14 cellular contexts compared by ENCODE assay signal in the genomic region with DNA sequence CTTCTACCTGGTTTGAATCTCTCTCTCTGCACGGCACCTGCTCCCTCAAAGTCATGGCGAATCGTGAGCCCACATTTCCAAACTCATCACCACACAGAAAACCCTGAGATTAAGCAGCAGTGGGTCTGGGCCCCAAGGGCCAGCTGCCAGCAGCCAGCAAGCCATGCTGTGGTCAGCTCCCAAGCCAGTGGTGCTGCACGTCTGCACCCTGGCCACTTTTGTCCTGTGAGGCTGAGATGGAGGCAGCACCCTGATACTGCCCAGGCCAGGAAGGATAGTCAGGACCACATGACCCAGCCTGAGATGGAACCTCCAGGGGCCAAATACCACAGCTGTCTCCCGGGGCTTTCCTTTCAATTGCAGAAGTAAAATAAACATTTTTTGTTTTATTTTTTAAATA. TPM values are rescaled to one million over a fixed set of nuclear protein-coding genes. Genes with fewer than 3 reads are reported as not detected.
DNase-seq lines count a peak whose midpoint lies in the region; ATAC-seq and TF ChIP-seq lines count a peak whose summit lies in the region.
"Had no signal": no experiment of that assay in that cellular context is flagged by ENCODE, and none has a peak within 500 bp of the region (broad histone marks: within the 10 kb centered on the region; RNA-seq: fewer than 3 reads in every experiment).

No MANE protein-coding gene starts in this region.

- peaks cover 92% of the 10 kb centered on the region for H3K79me2 ChIP-seq in OCI-LY3 (ENCODE audit: low read length)

- no peaks in the 10 kb centered on the region for H3K9me3 Mint-ChIP-seq in activated CD4-positive, alpha-beta T cell treated with anti-CD3 and anti-CD28 coated beads for 36 hours (ENCODE audit: low read depth)
- no peaks in the 10 kb centered on the region for H3K9me3 Mint-ChIP-seq in stimulated activated naive CD8-positive, alpha-beta T cell treated with anti-CD3 and anti-CD28 coated beads, Interleukin-15, amount 100 ng/mL, for 72 hours
- peaks cover 5% of the 10 kb centered on the region for H3K9me3 Mint-ChIP-seq in glutamatergic neuron (ENCODE audit: unreplicated experiment)

- H3K27ac Mint-ChIP-seq in activated CD4-positive, alpha-beta T cell treated with anti-CD3 and anti-CD28 coated beads for 36 hours, result peak overlapping the region; percentile 100
- peak overlapping the region; percentile 97 to 99 for H3K27ac Mint-ChIP-seq in stimulated activated naive CD8-positive, alpha-beta T cell treated with anti-CD3 and anti-CD28 coated beads, Interleukin-15, amount 100 ng/mL, for 72 hours
- H3K27ac Mint-ChIP-seq in glutamatergic neuron (ENCODE audit: unreplicated experiment), result no peak overlapping the region

- peak overlapping the region; percentile 97 for H3K9ac ChIP-seq in OCI-LY3 (ENCODE audit: low read length)

- TF ChIP-seq CTCF in OCI-LY3 (IDR thresholded peaks at IDR 0.05; ENCODE audit: low read depth, low read length), result no peak
- no peak for TF ChIP-seq CTCF in glutamatergic neuron (IDR thresholded peaks at IDR 0.05; ENCODE audit: partially characterized antibody, unreplicated experiment)

- H3K27me3 Mint-ChIP-seq in activated CD4-positive, alpha-beta T cell treated with anti-CD3 and anti-CD28 coated beads for 36 hours, result no peaks in the 10 kb centered on the region
- H3K27me3 Mint-ChIP-seq in stimulated activated naive CD8-positive, alpha-beta T cell treated with anti-CD3 and anti-CD28 coated beads, Interleukin-15, amount 100 ng/mL, for 72 hours, result no peaks in the 10 kb centered on the region
- H3K27me3 Mint-ChIP-seq in glutamatergic neuron (ENCODE audit: unreplicated experiment), result peaks cover 4% of the 10 kb centered on the region

- H3K4me2 ChIP-seq in OCI-LY3 (ENCODE audit: low read length), result peak overlapping the region; percentile 94

- H3K36me3 ChIP-seq in OCI-LY3 (replicated peaks; ENCODE audit: low read depth, low read length), result peaks cover 75% of the 10 kb centered on the region
- H3K36me3 ChIP-seq in effector memory CD4-positive, alpha-beta T cell (ENCODE audit: control insufficient read depth, insufficient read depth, low read length), result no peaks in the 10 kb centered on the region
- H3K36me3 ChIP-seq: right atrium auricular region had no signal

- peak overlapping the region; percentile 96 for H3K4me3 Mint-ChIP-seq in activated CD4-positive, alpha-beta T cell treated with anti-CD3 and anti-CD28 coated beads for 36 hours
- H3K4me3 Mint-ChIP-seq in stimulated activated naive CD8-positive, alpha-beta T cell treated with anti-CD3 and anti-CD28 coated beads, Interleukin-15, amount 100 ng/mL, for 72 hours, result peak overlapping the region; percentile 91 to 92
- H3K4me3 Mint-ChIP-seq in glutamatergic neuron (ENCODE audit: unreplicated experiment), result no peak overlapping the region

- H3K9me3 ChIP-seq in OCI-LY3 (ENCODE audit: insufficient read depth, low read length), result no peaks in the 10 kb centered on the region
- H3K9me3 ChIP-seq in effector memory CD4-positive, alpha-beta T cell (ENCODE audit: control insufficient read depth, low read length), result no peaks in the 10 kb centered on the region
- H3K9me3 ChIP-seq: right atrium auricular region had no signal

- DNase-seq in activated CD4-positive, alpha-beta T cell treated with anti-CD3 and anti-CD28 coated beads for 36 hours, result peak; percentile 7
- DNase-seq in activated CD4-positive, alpha-beta T cell treated with anti-CD3 and anti-CD28 coated beads, Interleukin-2, amount 50 U/mL, for 1 hour, result no peak
- DNase-seq in effector memory CD4-positive, alpha-beta T cell, result no peak
- DNase-seq in stimulated activated naive CD8-positive, alpha-beta T cell treated with anti-CD3 and anti-CD28 coated beads, Interleukin-15, amount 100 ng/mL, for 72 hours, result no peak
- no peak for DNase-seq in RPMI8226
- no peak for DNase-seq in GOT3 (lab: John Stamatoyannopoulos, UW)
- no peak for DNase-seq in glutamatergic neuron
- DNase-seq: activated gamma-delta T cell, cortex of kidney, DMS79, NCI-H1048, trophoblast cell had no signal

- peaks cover 33% of the 10 kb centered on the region for H4K20me1 ChIP-seq in OCI-LY3 (ENCODE audit: insufficient read depth, low read length)

- peaks cover 96% of the 10 kb centered on the region for H3K4me1 ChIP-seq in OCI-LY3 (ENCODE audit: low read length)
- peaks cover 46% of the 10 kb centered on the region for H3K4me1 ChIP-seq in effector memory CD4-positive, alpha-beta T cell (ENCODE audit: control insufficient read depth, insufficient read depth, low read length, poor library complexity, severe bottlenecking)

- H3K27ac ChIP-seq in OCI-LY3 (ENCODE audit: low read length), result peak overlapping the region; percentile 95
- H3K27ac ChIP-seq in effector memory CD4-positive, alpha-beta T cell (ENCODE audit: insufficient read depth, low read length, poor library complexity, severe bottlenecking), result peak overlapping the region; percentile 99

- intact Hi-C loops in activated CD4-positive, alpha-beta T cell treated with anti-CD3 and anti-CD28 coated beads for 36 hours (cut with DNase I, micrococcal nuclease), result loop anchor here (2.0 kb wide), 2 partner anchors 21 to 185 kb away; partner anchors contain the start of gene SLC23A2 (in 1 of the 2)

- POLR2A ChIA-PET in activated CD4-positive, alpha-beta T cell treated with anti-CD3 and anti-CD28 coated beads for 36 hours (lab: Charles Lee), result interaction anchor here (0.7 to 1.0 kb wide), 2 partner anchors 128 to 311 kb away, joined by 3 read pairs; partner anchors contain the start of gene CDS2

- H3K4me1 Mint-ChIP-seq in activated CD4-positive, alpha-beta T cell treated with anti-CD3 and anti-CD28 coated beads for 36 hours, result peaks cover 66% of the 10 kb centered on the region
- peaks cover 52% of the 10 kb centered on the region for H3K4me1 Mint-ChIP-seq in stimulated activated naive CD8-positive, alpha-beta T cell treated with anti-CD3 and anti-CD28 coated beads, Interleukin-15, amount 100 ng/mL, for 72 hours
- peaks cover 14% of the 10 kb centered on the region for H3K4me1 Mint-ChIP-seq in glutamatergic neuron (ENCODE audit: low read depth, unreplicated experiment)

- H3K36me3 Mint-ChIP-seq in activated CD4-positive, alpha-beta T cell treated with anti-CD3 and anti-CD28 coated beads for 36 hours (ENCODE audit: low read depth), result peaks cover 58% of the 10 kb centered on the region
- peaks cover 5% of the 10 kb centered on the region for H3K36me3 Mint-ChIP-seq in glutamatergic neuron (ENCODE audit: unreplicated experiment)

- CTCF ChIA-PET in activated CD4-positive, alpha-beta T cell treated with anti-CD3 and anti-CD28 coated beads for 36 hours (lab: Charles Lee), result interaction anchor here (1.3 to 1.9 kb wide), 5 partner anchors 9 to 286 kb away, joined by 3 to 6 read pairs (median 5); no protein-coding TSS in a partner anchor

- peak overlapping the region; percentile 77 for H3K4me3 ChIP-seq in OCI-LY3 (ENCODE audit: low read length)
- peak overlapping the region; percentile 37 for H3K4me3 ChIP-seq in effector memory CD4-positive, alpha-beta T cell (ENCODE audit: insufficient read depth, low read depth, low read length, poor library complexity, severe bottlenecking)
- H3K4me3 ChIP-seq: right atrium auricular region had no signal

- H2AFZ ChIP-seq in OCI-LY3 (ENCODE audit: low read depth, low read length), result no peak overlapping the region

- ATAC-seq in activated CD4-positive, alpha-beta T cell treated with anti-CD3 and anti-CD28 coated beads for 36 hours, result no peak
- ATAC-seq in stimulated activated naive CD8-positive, alpha-beta T cell treated with anti-CD3 and anti-CD28 coated beads, Interleukin-15, amount 100 ng/mL, for 72 hours, result no peak

- H3K27me3 ChIP-seq in OCI-LY3 (ENCODE audit: low read depth, low read length), result no peaks in the 10 kb centered on the region
- no peaks in the 10 kb centered on the region for H3K27me3 ChIP-seq in effector memory CD4-positive, alpha-beta T cell (replicated peaks; ENCODE audit: control insufficient read depth, insufficient read depth, low read length, poor library complexity, severe bottlenecking)
- H3K27me3 ChIP-seq: right atrium auricular region had no signal

RNA-seq across cellular contexts. Expression of gene RASSF2, which starts 7.8 kb away (rescaled TPM):
- 10 to 100 TPM; 49.1 to 53.7 TPM for total RNA-seq in activated CD4-positive, alpha-beta T cell treated with anti-CD3 and anti-CD28 coated beads for 36 hours
- total RNA-seq in glutamatergic neuron (ENCODE audit: unreplicated experiment), result 62.8 TPM
